15 cellular contexts compared by ENCODE assay signal in the genomic region with DNA sequence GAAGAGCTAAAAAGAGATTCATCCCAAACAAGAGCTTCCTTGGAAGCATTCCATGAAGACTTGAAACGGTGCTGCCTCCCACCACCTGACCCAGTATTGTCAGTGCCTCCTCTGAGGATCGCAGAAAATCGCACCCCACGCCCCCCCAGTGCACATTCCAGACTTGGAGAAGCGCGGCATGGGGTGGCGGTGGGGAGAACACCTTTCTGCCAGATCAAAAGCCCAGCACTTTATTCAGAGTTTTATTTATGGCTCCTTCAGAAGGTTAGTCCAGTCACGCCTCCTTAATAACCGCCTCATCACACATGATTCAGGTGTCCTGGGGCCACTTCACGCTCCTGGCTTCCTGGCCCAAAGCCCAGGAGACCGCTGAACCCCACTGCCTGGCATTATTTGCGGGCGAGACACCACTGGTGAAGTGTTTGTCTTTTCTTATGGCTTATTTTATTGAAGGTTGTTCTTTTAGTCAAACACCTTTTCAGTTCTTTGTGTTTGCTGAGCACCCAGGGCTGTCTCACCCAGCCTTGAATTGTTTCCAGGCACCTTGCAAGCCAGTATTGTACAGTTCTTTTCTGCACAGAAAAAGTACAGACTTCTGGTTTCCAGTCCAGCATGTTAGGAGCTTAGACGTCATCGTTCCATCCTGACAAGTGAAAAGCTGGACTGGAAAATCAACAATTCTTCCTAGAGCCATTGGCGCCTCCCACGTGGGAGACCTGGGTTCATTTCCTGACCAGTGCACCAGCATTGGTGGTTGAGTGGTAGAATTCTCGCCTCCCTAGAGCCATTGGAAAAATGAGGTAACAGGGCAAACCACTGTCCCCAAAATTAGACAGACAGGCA.
DNase-seq lines count a peak whose midpoint lies in the region; TF ChIP-seq lines count a peak whose summit lies in the region.
"Had no signal": no experiment of that assay in that cellular context is flagged by ENCODE, and none has a peak within 500 bp of the region (broad histone marks: within the 10 kb centered on the region; RNA-seq: fewer than 3 reads in every experiment).

No MANE protein-coding gene starts in this region.

- H3K14ac ChIP-seq in neuronal stem cell (ENCODE audit: low read length) = no peak overlapping the region

- H2BK5ac ChIP-seq in neuronal stem cell (ENCODE audit: low read length) = no peak overlapping the region

- no peak overlapping the region for H3K4me3 Mint-ChIP-seq in osteocyte (ENCODE audit: unreplicated experiment)
- H3K4me3 Mint-ChIP-seq in activated naive CD4-positive, alpha-beta T cell treated with anti-CD3 and anti-CD28 coated beads for 36 hours = no peak overlapping the region
- H3K4me3 Mint-ChIP-seq: activated T-helper 17 cell treated with anti-CD3 and anti-CD28 coated beads, Interleukin-2, amount 50 U/mL, for 72 hours; T-helper 1 cell treated with Interleukin-12 subunit alpha and Interleukin-12 subunit beta and Interleukin-4 antibody, amounts not matched to agents 30 μg/mL and 1 μg/mL, for 36 hours had no signal

- intact Hi-C loops in activated naive CD4-positive, alpha-beta T cell treated with anti-CD3 and anti-CD28 coated beads for 36 hours (cut with micrococcal nuclease) = no loop called here

- H3K9me3 Mint-ChIP-seq in osteocyte (ENCODE audit: unreplicated experiment) = no peaks in the 10 kb centered on the region
- no peaks in the 10 kb centered on the region for H3K9me3 Mint-ChIP-seq in activated naive CD4-positive, alpha-beta T cell treated with anti-CD3 and anti-CD28 coated beads for 36 hours
- H3K9me3 Mint-ChIP-seq: activated T-helper 17 cell treated with anti-CD3 and anti-CD28 coated beads, Interleukin-2, amount 50 U/mL, for 72 hours; T-helper 1 cell treated with Interleukin-12 subunit alpha and Interleukin-12 subunit beta and Interleukin-4 antibody, amounts not matched to agents 30 μg/mL and 1 μg/mL, for 36 hours had no signal

- H3K9ac ChIP-seq in neuronal stem cell (ENCODE audit: low read depth, low read length, poor library complexity) = no peak overlapping the region

- H2AFZ ChIP-seq in neuronal stem cell (ENCODE audit: low read length) = no peak overlapping the region

- peaks cover 35% of the 10 kb centered on the region for H3K36me3 Mint-ChIP-seq in osteocyte (ENCODE audit: unreplicated experiment)
- H3K36me3 Mint-ChIP-seq in activated naive CD4-positive, alpha-beta T cell treated with anti-CD3 and anti-CD28 coated beads for 36 hours (ENCODE audit: low read depth) = peaks cover 42% of the 10 kb centered on the region

- no peaks in the 10 kb centered on the region for H3K27me3 Mint-ChIP-seq in osteocyte (ENCODE audit: unreplicated experiment)
- no peaks in the 10 kb centered on the region for H3K27me3 Mint-ChIP-seq in activated naive CD4-positive, alpha-beta T cell treated with anti-CD3 and anti-CD28 coated beads for 36 hours (ENCODE audit: low read depth)
- H3K27me3 Mint-ChIP-seq: activated T-helper 17 cell treated with anti-CD3 and anti-CD28 coated beads, Interleukin-2, amount 50 U/mL, for 72 hours had no signal

- H3K27me3 ChIP-seq in neuronal stem cell (ENCODE audit: control insufficient read depth in 3 of 3, insufficient read depth in 3 of 3, low read depth in 1 of 3, low read length in 3 of 3) = no peaks in the 10 kb centered on the region
- H3K27me3 ChIP-seq: dorsolateral prefrontal cortex had no signal

- no peak overlapping the region for H3K4me3 ChIP-seq in neuronal stem cell (ENCODE audit: low read length in 2 of 2)
- H3K4me3 ChIP-seq: dorsolateral prefrontal cortex, GM12878, psoas muscle had no signal

- no peaks in the 10 kb centered on the region for H3K79me1 ChIP-seq in neuronal stem cell (ENCODE audit: low read depth, low read length)

- H2BK15ac ChIP-seq in neuronal stem cell (ENCODE audit: low read length) = no peak overlapping the region

- CTCF ChIA-PET in activated naive CD4-positive, alpha-beta T cell treated with anti-CD3 and anti-CD28 coated beads for 36 hours (lab: Charles Lee) = no interaction called here

- no peaks in the 10 kb centered on the region for H3K36me3 ChIP-seq in neuronal stem cell (replicated peaks in 1 of 2; ENCODE audit: control insufficient read depth in 2 of 2, insufficient read depth in 2 of 2, low read length in 2 of 2)

- no peak overlapping the region for H4K91ac ChIP-seq in neuronal stem cell (ENCODE audit: low read depth, low read length, poor library complexity)

- no peak overlapping the region for H2BK12ac ChIP-seq in neuronal stem cell (ENCODE audit: low read length)

- TF ChIP-seq CTCF in osteocyte (IDR thresholded peaks at IDR 0.05) = no peak

- peaks cover 0 to 2% of the 10 kb centered on the region in 2 donors for H3K9me3 ChIP-seq in neuronal stem cell (replicated peaks in 1 of 2; ENCODE audit: control insufficient read depth in 2 of 2, insufficient read depth in 1 of 2, low read depth in 1 of 2, low read length in 2 of 2)
- H3K9me3 ChIP-seq: psoas muscle had no signal

- H3K18ac ChIP-seq in neuronal stem cell (ENCODE audit: low read length) = no peak overlapping the region

- WGBS in neuronal stem cell (ENCODE audit: extremely low coverage in 2 of 2, insufficient read length in 2 of 2, insufficient replicate concordance in 1 of 2), 2 donors = no CpG with 5 or more reads among the region's 18 CpGs

- no peak overlapping the region for H2BK120ac ChIP-seq in neuronal stem cell (ENCODE audit: low read depth, low read length)

- peaks cover 3 to 5% of the 10 kb centered on the region in 2 donors for H3K4me1 ChIP-seq in neuronal stem cell (ENCODE audit: control insufficient read depth in 2 of 2, insufficient read depth in 1 of 2, low read depth in 1 of 2, low read length in 2 of 2)
- H3K4me1 ChIP-seq: psoas muscle had no signal

- H2AK5ac ChIP-seq in neuronal stem cell (ENCODE audit: low read depth, low read length) = no peak overlapping the region

- H3K4me1 Mint-ChIP-seq in osteocyte (ENCODE audit: unreplicated experiment) = no peaks in the 10 kb centered on the region
- no peaks in the 10 kb centered on the region for H3K4me1 Mint-ChIP-seq in activated naive CD4-positive, alpha-beta T cell treated with anti-CD3 and anti-CD28 coated beads for 36 hours (ENCODE audit: low read depth)

- no peak overlapping the region for H3K27ac ChIP-seq in neuronal stem cell (replicated peaks; ENCODE audit: low read length)
- H3K27ac ChIP-seq: dorsolateral prefrontal cortex, psoas muscle had no signal

- DNase-seq in DMS153 treated with DMSO at 0.1 percent for 48 hours (lab: John Stamatoyannopoulos, UW; ENCODE audit: unreplicated experiment) (peak; percentile 99), NCI-H1417 treated with DMSO at 0.1 percent for 48 hours (lab: John Stamatoyannopoulos, UW) (peak; percentile 86), NCI-H774 (lab: John Stamatoyannopoulos, UW) (peak; percentile 84), kidney tubule cell (ENCODE audit: low spot score) (peak; percentile 79), anterior cingulate cortex (lab: John Stamatoyannopoulos, UW) (no peak), osteocyte (ENCODE audit: extremely low spot score, unreplicated experiment) (no peak), neuronal stem cell (ENCODE audit: low spot score) (no peak)
- no peak for DNase-seq in activated naive CD4-positive, alpha-beta T cell treated with anti-CD3 and anti-CD28 coated beads for 36 hours
- DNase-seq: activated CD4-positive, alpha-beta T cell treated with anti-CD3 and anti-CD28 coated beads for 48 hours; psoas muscle; stimulated activated CD4-positive, alpha-beta T cell treated with anti-CD3 and anti-CD28 coated beads, Interleukin-1b, Interleukin-23, amount 100 ng/mL, for 48 hours had no signal

- H3K4me2 ChIP-seq in neuronal stem cell (ENCODE audit: insufficient read depth, low read length, poor library complexity, severe bottlenecking) = no peak overlapping the region

- H4K8ac ChIP-seq in neuronal stem cell (ENCODE audit: low read depth, low read length) = no peak overlapping the region

- no peak overlapping the region for H3K27ac Mint-ChIP-seq in osteocyte (ENCODE audit: unreplicated experiment)
- no peak overlapping the region for H3K27ac Mint-ChIP-seq in activated naive CD4-positive, alpha-beta T cell treated with anti-CD3 and anti-CD28 coated beads for 36 hours
- H3K27ac Mint-ChIP-seq: activated T-helper 17 cell treated with anti-CD3 and anti-CD28 coated beads, Interleukin-2, amount 50 U/mL, for 72 hours; T-helper 1 cell treated with Interleukin-12 subunit alpha and Interleukin-12 subunit beta and Interleukin-4 antibody, amounts not matched to agents 30 μg/mL and 1 μg/mL, for 36 hours had no signal

- no peak overlapping the region for H3K4ac ChIP-seq in neuronal stem cell (ENCODE audit: low read length)

- no peak overlapping the region for H3K23ac ChIP-seq in neuronal stem cell (ENCODE audit: low read depth, low read length, poor library complexity)

Comparison
In these comparisons a context has a peak if more than half of its experiments do, and no peak if none do; other contexts are left out.
1. DNase-seq: peak in DMS153 treated with DMSO at 0.1 percent for 48 hours (single experiment), NCI-H1417 treated with DMSO at 0.1 percent for 48 hours (single experiment), NCI-H774 (single experiment) and kidney tubule cell (single experiment); none in anterior cingulate cortex (0 of 58), osteocyte (single experiment), neuronal stem cell (single experiment) and activated naive CD4-positive, alpha-beta T cell treated with anti-CD3 and anti-CD28 coated beads for 36 hours (single experiment).